1 cellular context compared by ENCODE assay signal in genomic region chrX:72202792-72203401, GRCh38.
TF ChIP-seq lines count a peak whose summit lies in the region.

No MANE protein-coding gene starts in this region.

TF ChIP-seq in GM23338, 12 proteins besides CTCF, POLR2A, EP300 and RAD21 (continued from another document):
- TF ChIP-seq REST (IDR thresholded peaks at IDR 0.05; ENCODE audit: unreplicated experiment) (no peak), ZNF331 (CRISPR knock-in tag; IDR thresholded peaks at IDR 0.05; ENCODE audit: low read depth) (no peak), ZNF114 (CRISPR knock-in tag; IDR thresholded peaks at IDR 0.05) (no peak), POLR2AphosphoS5 (IDR thresholded peaks at IDR 0.05; ENCODE audit: low read depth) (no peak), EZH2phosphoT487 (IDR thresholded peaks at IDR 0.05; ENCODE audit: unreplicated experiment) (no peak), NANOG (IDR thresholded peaks at IDR 0.05; ENCODE audit: borderline replicate concordance) (no peak; the same call in 1 of the 2 replicates), STAT1 (IDR thresholded peaks at IDR 0.05; ENCODE audit: unreplicated experiment) (no peak), JUNB (IDR thresholded peaks at IDR 0.05; ENCODE audit: unreplicated experiment) (no peak), EZH2 (IDR thresholded peaks at IDR 0.05; ENCODE audit: low read depth, unreplicated experiment) (no peak)
- TF ChIP-seq, protein P1, sequence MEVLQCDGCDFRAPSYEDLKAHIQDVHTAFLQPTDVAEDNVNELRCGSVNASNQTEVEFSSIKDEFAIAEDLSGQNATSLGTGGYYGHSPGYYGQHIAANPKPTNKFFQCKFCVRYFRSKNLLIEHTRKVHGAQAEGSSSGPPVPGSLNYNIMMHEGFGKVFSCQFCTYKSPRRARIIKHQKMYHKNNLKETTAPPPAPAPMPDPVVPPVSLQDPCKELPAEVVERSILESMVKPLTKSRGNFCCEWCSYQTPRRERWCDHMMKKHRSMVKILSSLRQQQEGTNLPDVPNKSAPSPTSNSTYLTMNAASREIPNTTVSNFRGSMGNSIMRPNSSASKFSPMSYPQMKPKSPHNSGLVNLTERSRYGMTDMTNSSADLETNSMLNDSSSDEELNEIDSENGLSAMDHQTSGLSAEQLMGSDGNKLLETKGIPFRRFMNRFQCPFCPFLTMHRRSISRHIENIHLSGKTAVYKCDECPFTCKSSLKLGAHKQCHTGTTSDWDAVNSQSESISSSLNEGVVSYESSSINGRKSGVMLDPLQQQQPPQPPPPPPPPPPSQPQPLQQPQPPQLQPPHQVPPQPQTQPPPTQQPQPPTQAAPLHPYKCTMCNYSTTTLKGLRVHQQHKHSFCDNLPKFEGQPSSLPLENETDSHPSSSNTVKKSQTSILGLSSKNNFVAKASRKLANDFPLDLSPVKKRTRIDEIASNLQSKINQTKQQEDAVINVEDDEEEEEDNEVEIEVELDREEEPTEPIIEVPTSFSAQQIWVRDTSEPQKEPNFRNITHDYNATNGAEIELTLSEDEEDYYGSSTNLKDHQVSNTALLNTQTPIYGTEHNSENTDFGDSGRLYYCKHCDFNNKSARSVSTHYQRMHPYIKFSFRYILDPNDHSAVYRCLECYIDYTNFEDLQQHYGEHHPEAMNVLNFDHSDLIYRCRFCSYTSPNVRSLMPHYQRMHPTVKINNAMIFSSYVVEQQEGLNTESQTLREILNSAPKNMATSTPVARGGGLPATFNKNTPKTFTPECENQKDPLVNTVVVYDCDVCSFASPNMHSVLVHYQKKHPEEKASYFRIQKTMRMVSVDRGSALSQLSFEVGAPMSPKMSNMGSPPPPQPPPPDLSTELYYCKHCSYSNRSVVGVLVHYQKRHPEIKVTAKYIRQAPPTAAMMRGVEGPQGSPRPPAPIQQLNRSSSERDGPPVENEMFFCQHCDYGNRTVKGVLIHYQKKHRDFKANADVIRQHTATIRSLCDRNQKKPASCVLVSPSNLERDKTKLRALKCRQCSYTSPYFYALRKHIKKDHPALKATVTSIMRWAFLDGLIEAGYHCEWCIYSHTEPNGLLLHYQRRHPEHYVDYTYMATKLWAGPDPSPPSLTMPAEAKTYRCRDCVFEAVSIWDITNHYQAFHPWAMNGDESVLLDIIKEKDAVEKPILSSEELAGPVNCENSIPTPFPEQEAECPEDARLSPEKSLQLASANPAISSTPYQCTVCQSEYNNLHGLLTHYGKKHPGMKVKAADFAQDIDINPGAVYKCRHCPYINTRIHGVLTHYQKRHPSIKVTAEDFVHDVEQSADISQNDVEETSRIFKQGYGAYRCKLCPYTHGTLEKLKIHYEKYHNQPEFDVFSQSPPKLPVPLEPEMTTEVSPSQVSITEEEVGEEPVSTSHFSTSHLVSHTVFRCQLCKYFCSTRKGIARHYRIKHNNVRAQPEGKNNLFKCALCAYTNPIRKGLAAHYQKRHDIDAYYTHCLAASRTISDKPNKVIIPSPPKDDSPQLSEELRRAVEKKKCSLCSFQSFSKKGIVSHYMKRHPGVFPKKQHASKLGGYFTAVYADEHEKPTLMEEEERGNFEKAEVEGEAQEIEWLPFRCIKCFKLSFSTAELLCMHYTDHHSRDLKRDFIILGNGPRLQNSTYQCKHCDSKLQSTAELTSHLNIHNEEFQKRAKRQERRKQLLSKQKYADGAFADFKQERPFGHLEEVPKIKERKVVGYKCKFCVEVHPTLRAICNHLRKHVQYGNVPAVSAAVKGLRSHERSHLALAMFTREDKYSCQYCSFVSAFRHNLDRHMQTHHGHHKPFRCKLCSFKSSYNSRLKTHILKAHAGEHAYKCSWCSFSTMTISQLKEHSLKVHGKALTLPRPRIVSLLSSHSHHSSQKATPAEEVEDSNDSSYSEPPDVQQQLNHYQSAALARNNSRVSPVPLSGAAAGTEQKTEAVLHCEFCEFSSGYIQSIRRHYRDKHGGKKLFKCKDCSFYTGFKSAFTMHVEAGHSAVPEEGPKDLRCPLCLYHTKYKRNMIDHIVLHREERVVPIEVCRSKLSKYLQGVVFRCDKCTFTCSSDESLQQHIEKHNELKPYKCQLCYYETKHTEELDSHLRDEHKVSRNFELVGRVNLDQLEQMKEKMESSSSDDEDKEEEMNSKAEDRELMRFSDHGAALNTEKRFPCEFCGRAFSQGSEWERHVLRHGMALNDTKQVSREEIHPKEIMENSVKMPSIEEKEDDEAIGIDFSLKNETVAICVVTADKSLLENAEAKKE (CRISPR knock-in tag; IDR thresholded peaks at IDR 0.05): no peak
- TF ChIP-seq, protein P2, sequence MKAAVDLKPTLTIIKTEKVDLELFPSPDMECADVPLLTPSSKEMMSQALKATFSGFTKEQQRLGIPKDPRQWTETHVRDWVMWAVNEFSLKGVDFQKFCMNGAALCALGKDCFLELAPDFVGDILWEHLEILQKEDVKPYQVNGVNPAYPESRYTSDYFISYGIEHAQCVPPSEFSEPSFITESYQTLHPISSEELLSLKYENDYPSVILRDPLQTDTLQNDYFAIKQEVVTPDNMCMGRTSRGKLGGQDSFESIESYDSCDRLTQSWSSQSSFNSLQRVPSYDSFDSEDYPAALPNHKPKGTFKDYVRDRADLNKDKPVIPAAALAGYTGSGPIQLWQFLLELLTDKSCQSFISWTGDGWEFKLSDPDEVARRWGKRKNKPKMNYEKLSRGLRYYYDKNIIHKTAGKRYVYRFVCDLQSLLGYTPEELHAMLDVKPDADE (IDR thresholded peaks at IDR 0.05): no peak
TF ChIP-seq in GM23338: peak in this region for 0.
